Comparison of ENCODE assay signal across 1 cellular context in genomic region chr20:50713677-50714101, GRCh38.
TF ChIP-seq lines count a peak whose summit lies in the region.

No MANE protein-coding gene starts in this region.

TF ChIP-seq in K562, 482 proteins besides CTCF, POLR2A, EP300 and RAD21 (continued from another document and continues in another):
- TF ChIP-seq ZBTB11 (CRISPR knock-in tag; IDR thresholded peaks at IDR 0.05) (peak in 1 of 3 experiments; percentile 37; a peak in 1 of 6 replicates), ZNF347 (CRISPR knock-in tag; IDR thresholded peaks at IDR 0.05; ENCODE audit: low read depth) (no peak), HMBOX1 (IDR thresholded peaks at IDR 0.05) (no peak), CTCFL (IDR thresholded peaks at IDR 0.05; ENCODE audit: borderline replicate concordance, insufficient read depth, low read depth, low read length, poor library complexity, severe bottlenecking) (peak; percentile 48), BCLAF1 (IDR thresholded peaks at IDR 0.05; ENCODE audit: borderline replicate concordance in 1 of 2, control insufficient read depth in 1 of 2, low read depth in 2 of 2, low read length in 1 of 2) (no peak), CHCHD3 (CRISPR knock-in tag; IDR thresholded peaks at IDR 0.05) (no peak), ZNF507 (tag; conservative IDR thresholded peaks at IDR 0.05) (no peak), TGIF2 (CRISPR knock-in tag; IDR thresholded peaks at IDR 0.05) (no peak), CCNT2 (IDR thresholded peaks at IDR 0.05; ENCODE audit: borderline replicate concordance, extremely low read depth, insufficient read length, low read depth, low read length) (peak; percentile 34), MXI1 (IDR thresholded peaks at IDR 0.05; ENCODE audit: low read depth, low read length) (0 out of 2 replicates have a peak, but pooled peaks have one; percentile 30), PKNOX1 (IDR thresholded peaks at IDR 0.05) (no peak), ZNF778 (CRISPR knock-in tag; IDR thresholded peaks at IDR 0.05) (no peak), ZNF589 (CRISPR knock-in tag; IDR thresholded peaks at IDR 0.05; ENCODE audit: low read depth) (no peak), ARID2 (IDR thresholded peaks at IDR 0.05) (peak; percentile 31; the same call in 1 of the 2 replicates), SMARCC2 (IDR thresholded peaks at IDR 0.05; ENCODE audit: low read depth) (peak; percentile 38; the same call in 1 of the 2 replicates), ZNF699 (CRISPR knock-in tag; IDR thresholded peaks at IDR 0.05; ENCODE audit: insufficient replicate concordance) (no peak), NCOR1 (IDR thresholded peaks at IDR 0.05) (peak; percentile 55), RCOR1 (IDR thresholded peaks at IDR 0.05; ENCODE audit: borderline replicate concordance in 1 of 2, low read depth in 2 of 2, low read length in 2 of 2) (peak; percentile 83 to 87), SRF (CRISPR knock-in tag; IDR thresholded peaks at IDR 0.05) (peak in 1 of 2 experiments; percentile 43; a peak in 1 of 4 replicates), YY1 (IDR thresholded peaks at IDR 0.05; ENCODE audit: borderline replicate concordance in 1 of 3, control insufficient read depth in 1 of 3, extremely low read depth in 1 of 3, insufficient read depth in 3 of 3, insufficient read length in 1 of 3, insufficient replicate concordance in 2 of 3, low read depth in 1 of 3, low read length in 2 of 3) (peak in 1 of 3 experiments; percentile 16), EWSR1 (IDR thresholded peaks at IDR 0.05; ENCODE audit: borderline replicate concordance, low read depth, partially characterized antibody) (no peak), HDAC1 (IDR thresholded peaks at IDR 0.05) (peak in 1 of 2 experiments; percentile 88; a peak in 1 of 4 replicates), L3MBTL2 (IDR thresholded peaks at IDR 0.05) (peak; percentile 32; the same call in 1 of the 2 replicates), STAG1 (CRISPR knock-in tag; IDR thresholded peaks at IDR 0.05; ENCODE audit: borderline replicate concordance) (no peak), STAT5A (IDR thresholded peaks at IDR 0.05; ENCODE audit: borderline replicate concordance, low read length) (peak; percentile 45; the same call in 1 of the 2 replicates), ATF7 (IDR thresholded peaks at IDR 0.05) (peak; percentile 30; the same call in 1 of the 2 replicates), SOX6 (IDR thresholded peaks at IDR 0.05) (peak; percentile 42; the same call in 1 of the 2 replicates), TEAD1 (CRISPR knock-in tag; IDR thresholded peaks at IDR 0.05) (no peak), LEF1 (IDR thresholded peaks at IDR 0.05) (no peak), CXXC5 (CRISPR knock-in tag; IDR thresholded peaks at IDR 0.05) (peak; percentile 64), TAF7 (tag; IDR thresholded peaks at IDR 0.05) (no peak), NFIC (IDR thresholded peaks at IDR 0.05) (peak; percentile 22; the same call in 1 of the 2 replicates), ZBTB34 (CRISPR knock-in tag; IDR thresholded peaks at IDR 0.05) (no peak), ESRRA (IDR thresholded peaks at IDR 0.05; ENCODE audit: borderline replicate concordance, low read depth) (peak; percentile 73; the same call in 1 of the 2 replicates), JUND (IDR thresholded peaks at IDR 0.05; ENCODE audit: borderline replicate concordance, low read depth, low read length) (peak; percentile 36; the same call in 1 of the 2 replicates), JUND (tag; IDR thresholded peaks at IDR 0.05; ENCODE audit: borderline replicate concordance, low read depth, low read length) (peak; percentile 41; the same call in 1 of the 3 replicates), TCF15 (CRISPR knock-in tag; IDR thresholded peaks at IDR 0.05) (no peak), ARID1B (IDR thresholded peaks at IDR 0.05) (peak; percentile 70; the same call in 1 of the 2 replicates), ADNP (tag; IDR thresholded peaks at IDR 0.05) (0 out of 2 replicates have a peak, but pooled peaks have one; percentile 8), NFXL1 (CRISPR knock-in tag; IDR thresholded peaks at IDR 0.05) (no peak), NR2C2 (CRISPR knock-in tag; IDR thresholded peaks at IDR 0.05) (no peak), NR2C2 (tag; IDR thresholded peaks at IDR 0.05) (no peak; the same call in 1 of the 2 replicates), MTA1 (IDR thresholded peaks at IDR 0.05; ENCODE audit: borderline replicate concordance) (no peak), DEAF1 (CRISPR knock-in tag; IDR thresholded peaks at IDR 0.05) (peak; percentile 52; the same call in 1 of the 2 replicates), TAL1 (IDR thresholded peaks at IDR 0.05) (peak; percentile 44), ZC3H11A (IDR thresholded peaks at IDR 0.05; ENCODE audit: low read depth, low read length) (no peak), TBL1XR1 (IDR thresholded peaks at IDR 0.05; ENCODE audit: low read length in 2 of 2) (peak in 1 of 2 experiments; percentile 48; a peak in 1 of 4 replicates), HDAC2 (IDR thresholded peaks at IDR 0.05) (peak; percentile 75), MAZ (CRISPR knock-in tag; conservative IDR thresholded peaks at IDR 0.05 in 1 of 2, IDR thresholded peaks at IDR 0.05 in 1 of 2) (peak in 1 of 2 experiments; percentile 66; a peak in 2 of 4 replicates), SMARCE1 (IDR thresholded peaks at IDR 0.05) (0 out of 2 replicates have a peak, but pooled peaks have one; percentile 27), ZEB2 (IDR thresholded peaks at IDR 0.05) (0 out of 2 replicates have a peak, but pooled peaks have one; percentile 34), FOXK2 (conservative IDR thresholded peaks at IDR 0.05 in 1 of 2, IDR thresholded peaks at IDR 0.05 in 1 of 2; ENCODE audit: low read depth in 2 of 2) (0 out of 4 replicates have a peak, but pooled peaks of 1 of the 2 experiments have one; percentile 4), NCOA1 (IDR thresholded peaks at IDR 0.05; ENCODE audit: low read depth) (0 out of 2 replicates have a peak, but pooled peaks have one; percentile 27), KDM4B (IDR thresholded peaks at IDR 0.05; ENCODE audit: borderline replicate concordance in 2 of 2, low read depth in 1 of 2) (no peak), FOXO4 (CRISPR knock-in tag; IDR thresholded peaks at IDR 0.05) (no peak)
